Comparison of ENCODE assay signal across 8 cellular contexts in genomic region chr1:87899746-87900145, GRCh38.
"Had no signal": no experiment of that assay in that cellular context is flagged by ENCODE, and none has a peak within 500 bp of the region (broad histone marks: within the 10 kb centered on the region; RNA-seq: fewer than 3 reads in every experiment).

No MANE protein-coding gene starts in this region.

- ATAC-seq: GM23338, HepG2 had no signal

- DNase-seq: H9, HCEC 1CT, HFFc6, KBM-7 had no signal

- H3K4me3 ChIP-seq: GM23338 had no signal

- FAIRE-seq: H1, H54, HepG2 had no signal
